ENCODE assay signal across 1 cellular context in genomic region chr11:34924714-34925113, GRCh38.
TF ChIP-seq lines count a peak whose summit lies in the region.

No MANE protein-coding gene starts in this region.

TF ChIP-seq in IMR-90, 13 proteins besides CTCF, POLR2A, EP300 and RAD21 (continued from another document):
- no peak for TF ChIP-seq USF2 (IDR thresholded peaks at IDR 0.05; ENCODE audit: low read depth, low read length)
- TF ChIP-seq FOS (IDR thresholded peaks at IDR 0.05; ENCODE audit: low read depth, low read length), result no peak
- TF ChIP-seq RCOR1 (IDR thresholded peaks at IDR 0.05; ENCODE audit: insufficient replicate concordance, low read length), result no peak
- no peak for TF ChIP-seq BHLHE40 (IDR thresholded peaks at IDR 0.05; ENCODE audit: low read depth, low read length)
- TF ChIP-seq CEBPB (IDR thresholded peaks at IDR 0.05; ENCODE audit: low read depth, low read length), result no peak
- TF ChIP-seq CHD1 (IDR thresholded peaks at IDR 0.05; ENCODE audit: low read depth, low read length), result no peak
- TF ChIP-seq MAZ (IDR thresholded peaks at IDR 0.05; ENCODE audit: borderline replicate concordance, low read depth, low read length), result no peak
- TF ChIP-seq RFX5 (IDR thresholded peaks at IDR 0.05; ENCODE audit: low read depth, low read length), result no peak
TF ChIP-seq in IMR-90: peak in this region for 0.
